ENCODE assay signal across 11 cellular contexts in the genomic region with DNA sequence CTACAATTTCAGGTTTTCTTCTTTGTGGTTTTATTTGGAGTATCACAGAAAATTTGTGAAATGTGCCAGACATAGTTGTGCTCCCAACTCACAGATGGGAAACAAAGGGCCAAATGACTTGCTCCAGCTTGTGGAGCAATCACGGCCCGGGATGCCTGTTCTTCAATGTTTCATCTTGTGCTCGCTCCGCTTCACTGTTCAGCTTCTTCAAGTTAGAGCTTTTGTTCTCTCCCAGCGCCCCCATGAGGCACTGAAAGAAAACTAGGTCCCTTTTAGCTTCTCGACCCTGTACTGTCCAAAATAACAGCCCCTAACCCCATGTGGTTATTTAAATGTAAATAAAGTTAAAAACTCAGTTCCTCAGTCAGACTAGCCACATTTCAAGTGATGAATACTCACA.
A peak's percentile ranks its signal among the peaks of the same experiment; 100 is the strongest.
DNase-seq lines count a peak whose midpoint lies in the region; FAIRE-seq and TF ChIP-seq lines count a peak whose summit lies in the region.
"Had no signal": no experiment of that assay in that cellular context is flagged by ENCODE, and none has a peak within 500 bp of the region (broad histone marks: within the 10 kb centered on the region; RNA-seq: fewer than 3 reads in every experiment).

No MANE protein-coding gene starts in this region.

- H3F3A ChIP-seq in OCI-LY1 (ENCODE audit: insufficient read depth, low read length): no peaks in the 10 kb centered on the region

- H3K36me3 ChIP-seq in OCI-LY1 (ENCODE audit: insufficient read depth, low read length): no peaks in the 10 kb centered on the region
- H3K36me3 ChIP-seq in small intestine (ENCODE audit: control insufficient read depth in 2 of 2, insufficient read depth in 2 of 2, low read length in 2 of 2): no peaks in the 10 kb centered on the region
- no peaks in the 10 kb centered on the region for H3K36me3 ChIP-seq in effector memory CD4-positive, alpha-beta T cell (ENCODE audit: control insufficient read depth, insufficient read depth, low read length)

- H3K4me3 ChIP-seq in OCI-LY1 (ENCODE audit: low read depth, low read length, poor library complexity, severe bottlenecking) (no peak overlapping the region), fibroblast of pulmonary artery (replicated peaks; ENCODE audit: low read depth, low read length) (no peak overlapping the region), small intestine (ENCODE audit: low read depth in 1 of 2, low read length in 2 of 2) (no peak overlapping the region)
- no peak overlapping the region for H3K4me3 ChIP-seq in effector memory CD4-positive, alpha-beta T cell (ENCODE audit: insufficient read depth, low read depth, low read length, poor library complexity, severe bottlenecking)
- H3K4me3 ChIP-seq: coronary artery had no signal

- no peak for FAIRE-seq in small intestine (lab: Jason Lieb, UNC)

- H3K27me3 ChIP-seq in OCI-LY1 (ENCODE audit: insufficient read depth, low read length) (no peaks in the 10 kb centered on the region), small intestine (ENCODE audit: control insufficient read depth in 2 of 2, insufficient read depth in 2 of 2, low read length in 2 of 2) (no peaks in the 10 kb centered on the region)
- no peaks in the 10 kb centered on the region for H3K27me3 ChIP-seq in effector memory CD4-positive, alpha-beta T cell (replicated peaks; ENCODE audit: control insufficient read depth, insufficient read depth, low read length, poor library complexity, severe bottlenecking)

- peaks cover 0 to 2% of the 10 kb centered on the region in 2 donors for H3K4me1 Mint-ChIP-seq in immature natural killer cell

- no peak overlapping the region for H3K27ac Mint-ChIP-seq in immature natural killer cell
- H3K27ac Mint-ChIP-seq: naive thymus-derived CD4-positive, alpha-beta T cell had no signal

- peaks cover 0 to 5% (median 0%) of the 10 kb centered on the region in 3 donors for H3K27me3 Mint-ChIP-seq in immature natural killer cell (ENCODE audit: low read depth in 3 of 3)

- no peak overlapping the region for H2AFZ ChIP-seq in OCI-LY1 (ENCODE audit: low read length)

- no peaks in the 10 kb centered on the region for H3K79me2 ChIP-seq in OCI-LY1 (ENCODE audit: insufficient read depth, low read length)

- TF ChIP-seq CTCF in OCI-LY1 (IDR thresholded peaks at IDR 0.05; ENCODE audit: low read length) (peak; percentile 58), fibroblast of pulmonary artery (IDR thresholded peaks at IDR 0.05; ENCODE audit: low read length, missing control alignments) (no peak)

- no peaks in the 10 kb centered on the region for H3K9me3 ChIP-seq in OCI-LY1 (ENCODE audit: low read length)
- H3K9me3 ChIP-seq in small intestine (ENCODE audit: control insufficient read depth, low read depth): no peaks in the 10 kb centered on the region
- no peaks in the 10 kb centered on the region for H3K9me3 ChIP-seq in effector memory CD4-positive, alpha-beta T cell (ENCODE audit: control insufficient read depth, low read length)

- no peak overlapping the region for H3K4me2 ChIP-seq in OCI-LY1 (ENCODE audit: low read length)

- H3K9me2 ChIP-seq in OCI-LY1 (ENCODE audit: low read depth, low read length): no peaks in the 10 kb centered on the region

- H3K4me1 ChIP-seq in OCI-LY1 (ENCODE audit: insufficient read depth, low read length, severe bottlenecking) (no peaks in the 10 kb centered on the region), small intestine (ENCODE audit: control insufficient read depth in 2 of 2, insufficient read depth in 1 of 2, low read depth in 1 of 2, low read length in 1 of 2) (no peaks in the 10 kb centered on the region)
- no peaks in the 10 kb centered on the region for H3K4me1 ChIP-seq in effector memory CD4-positive, alpha-beta T cell (ENCODE audit: control insufficient read depth, insufficient read depth, low read length, poor library complexity, severe bottlenecking)

- peaks cover 0 to 1% (median 0%) of the 10 kb centered on the region in 6 donors for H3K9me3 Mint-ChIP-seq in immature natural killer cell

- no peak overlapping the region for H3K9ac ChIP-seq in OCI-LY1 (ENCODE audit: low read length)

- DNase-seq in NCI-H2227 (lab: John Stamatoyannopoulos, UW; ENCODE audit: unreplicated experiment) (peak; percentile 19), NCI-H2227 treated with DMSO at 0.1 percent for 48 hours (lab: John Stamatoyannopoulos, UW) (no peak), fibroblast of pulmonary artery (ENCODE audit: low read depth) (peak; percentile 3), small intestine (peak; percentile 66), immature natural killer cell (no peak)
- no peak for DNase-seq in effector memory CD4-positive, alpha-beta T cell
- DNase-seq in central memory CD4-positive, alpha-beta T cell: no peak
- DNase-seq: naive thymus-derived CD4-positive, alpha-beta T cell; NCI-H2081 treated with DMSO at 0.1 percent for 48 hours had no signal

- H4K20me1 ChIP-seq in OCI-LY1 (ENCODE audit: insufficient read depth, low read length): no peaks in the 10 kb centered on the region

- 4 to 9% (median 5%) methylated on average over 6 of the region's 6 CpGs for WGBS in small intestine, 3 donors

- H3K36me3 Mint-ChIP-seq in immature natural killer cell: no peaks in the 10 kb centered on the region
- H3K36me3 Mint-ChIP-seq: naive thymus-derived CD4-positive, alpha-beta T cell had no signal

- no peak overlapping the region for H3K4me3 Mint-ChIP-seq in immature natural killer cell
- H3K4me3 Mint-ChIP-seq: naive thymus-derived CD4-positive, alpha-beta T cell had no signal

- H3K27ac ChIP-seq in OCI-LY1 (ENCODE audit: low read depth, low read length, poor library complexity, severe bottlenecking) (no peak overlapping the region), small intestine (ENCODE audit: low read depth in 1 of 2, low read length in 1 of 2) (no peak overlapping the region)
- H3K27ac ChIP-seq in effector memory CD4-positive, alpha-beta T cell (ENCODE audit: insufficient read depth, low read length, poor library complexity, severe bottlenecking): no peak overlapping the region
- H3K27ac ChIP-seq: coronary artery had no signal

Comparison
In these comparisons a context has a peak if more than half of its experiments do, and no peak if none do; other contexts are left out.
1. DNase-seq: peak in NCI-H2227 (single experiment), fibroblast of pulmonary artery (single experiment) and small intestine (single experiment); none in NCI-H2227 treated with DMSO at 0.1 percent for 48 hours (single experiment), effector memory CD4-positive, alpha-beta T cell (0 of 3), central memory CD4-positive, alpha-beta T cell (single experiment) and immature natural killer cell (0 of 3).